Comparison of ENCODE assay signal across 23 cellular contexts in the genomic region with DNA sequence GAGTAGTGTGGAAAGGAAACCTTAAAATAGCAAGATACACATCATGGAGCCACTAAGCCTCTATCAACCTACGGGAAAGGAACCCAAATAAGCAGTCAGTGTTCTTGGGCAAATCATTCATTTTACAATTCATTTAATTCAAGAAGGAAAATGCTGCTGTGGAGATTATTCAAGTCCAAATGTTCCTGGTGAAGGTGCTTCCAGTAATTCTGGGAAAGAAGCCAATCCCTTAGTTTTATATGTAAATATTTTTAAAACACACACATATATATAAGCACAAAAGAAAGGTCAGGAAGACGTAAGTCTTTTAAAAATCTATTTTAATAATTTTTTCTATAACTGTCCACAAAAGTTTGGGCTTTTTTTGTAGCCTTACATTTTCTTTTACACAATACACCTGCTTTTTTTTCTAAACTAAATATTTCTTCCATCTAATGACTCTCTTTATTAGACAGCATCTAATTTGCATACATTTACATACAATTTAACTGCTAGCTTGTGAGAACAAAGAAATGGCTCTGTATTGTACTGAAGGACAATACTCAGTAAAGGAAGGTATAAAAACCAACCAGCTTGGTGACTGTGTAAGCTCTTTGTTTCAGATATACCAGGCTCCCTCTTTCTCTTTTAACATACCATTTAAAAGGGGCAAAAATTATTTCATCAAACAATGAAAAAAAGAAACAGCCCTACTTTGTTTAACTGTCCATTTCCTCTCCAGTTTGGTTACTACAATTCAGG.
DNase-seq lines count a peak whose midpoint lies in the region; ATAC-seq lines count a peak whose summit lies in the region.
"Had no signal": no experiment of that assay in that cellular context is flagged by ENCODE, and none has a peak within 500 bp of the region (broad histone marks: within the 10 kb centered on the region; RNA-seq: fewer than 3 reads in every experiment).

No MANE protein-coding gene starts in this region.

- H3K4me3 ChIP-seq in iPS-18a (ENCODE audit: low read length): peak overlapping the region; percentile 12
- H3K4me3 ChIP-seq: colonic mucosa, ovary, right lobe of liver had no signal

- no peak overlapping the region for H3K27ac ChIP-seq in iPS-18a (ENCODE audit: low read length)
- H3K27ac ChIP-seq: colonic mucosa, ovary, right lobe of liver had no signal

- ATAC-seq in GM21423 (IDR thresholded peaks at IDR 0.05; ENCODE audit: unreplicated experiment): no peak
- ATAC-seq: activated CD8-positive, alpha-beta T cell treated with anti-CD3 and anti-CD28 coated beads, Interleukin-2, amount 10 ng/mL, durations not matched to agents 7 days and 5 days; naive thymus-derived CD8-positive, alpha-beta T cell; right lobe of liver; stimulated activated naive CD8-positive, alpha-beta T cell treated with anti-CD3 and anti-CD28 coated beads, Interleukin-15, amount 100 ng/mL, for 72 hours had no signal

- no peaks in the 10 kb centered on the region for H3K9me3 ChIP-seq in iPS-18a (ENCODE audit: control insufficient read depth, low read depth, low read length)
- H3K9me3 ChIP-seq: colonic mucosa, ovary, right lobe of liver had no signal

- no peaks in the 10 kb centered on the region for H3K36me3 ChIP-seq in iPS-18a (ENCODE audit: control insufficient read depth, low read depth, low read length)
- H3K36me3 ChIP-seq: colonic mucosa, ovary, right lobe of liver had no signal

- no peaks in the 10 kb centered on the region for H3K27me3 ChIP-seq in iPS-18a (ENCODE audit: control insufficient read depth, insufficient read depth, low read length)
- H3K27me3 ChIP-seq: colonic mucosa, ovary, right lobe of liver had no signal

- peaks cover 21% of the 10 kb centered on the region for H3K4me1 ChIP-seq in iPS-18a (ENCODE audit: control insufficient read depth, low read depth, low read length)
- H3K4me1 ChIP-seq: colonic mucosa had no signal

- peak overlapping the region; percentile 20 for H3K9ac ChIP-seq in iPS-18a (ENCODE audit: low read length)

- DNase-seq in NCI-H1092 treated with DMSO at 0.1 percent for 48 hours (lab: John Stamatoyannopoulos, UW) (peak; percentile 61), NCI-H1092 (lab: John Stamatoyannopoulos, UW) (no peak), NCI-H69 (lab: John Stamatoyannopoulos, UW) (peak; percentile 28), putamen (ENCODE audit: low spot score) (peak; percentile 72), NCI-H2196 treated with DMSO at 0.1 percent for 48 hours (lab: John Stamatoyannopoulos, UW; ENCODE audit: unreplicated experiment) (no peak), NCI-H2081 treated with DMSO at 0.1 percent for 48 hours (lab: John Stamatoyannopoulos, UW) (no peak)
- DNase-seq: 8988T; activated CD8-positive, alpha-beta T cell treated with anti-CD3 and anti-CD28 coated beads, Interleukin-2, amount 10 ng/mL, durations not matched to agents 7 days and 5 days; activated gamma-delta T cell treated with Interleukin-2 at 50 U/mL for 16 hours; colonic mucosa; glutamatergic neuron; H7; mesendoderm; naive thymus-derived CD8-positive, alpha-beta T cell; NCI-H1105 treated with DMSO at 0.1 percent for 48 hours; NCI-H748 treated with DMSO at 0.1 percent for 48 hours; OCI-M1; ovary; right lobe of liver; stimulated activated naive CD8-positive, alpha-beta T cell treated with anti-CD3 and anti-CD28 coated beads, Interleukin-15, amount 100 ng/mL, for 72 hours; T1000 had no signal

Comparison
In these comparisons a context has a peak if more than half of its experiments do, and no peak if none do; other contexts are left out.
1. DNase-seq: peak in NCI-H1092 treated with DMSO at 0.1 percent for 48 hours (single experiment), NCI-H69 (single experiment) and putamen (single experiment); none in NCI-H1092 (single experiment), NCI-H2196 treated with DMSO at 0.1 percent for 48 hours (single experiment) and NCI-H2081 treated with DMSO at 0.1 percent for 48 hours (single experiment).